Comparison of ENCODE assay signal across 22 cellular contexts in the genomic region with DNA sequence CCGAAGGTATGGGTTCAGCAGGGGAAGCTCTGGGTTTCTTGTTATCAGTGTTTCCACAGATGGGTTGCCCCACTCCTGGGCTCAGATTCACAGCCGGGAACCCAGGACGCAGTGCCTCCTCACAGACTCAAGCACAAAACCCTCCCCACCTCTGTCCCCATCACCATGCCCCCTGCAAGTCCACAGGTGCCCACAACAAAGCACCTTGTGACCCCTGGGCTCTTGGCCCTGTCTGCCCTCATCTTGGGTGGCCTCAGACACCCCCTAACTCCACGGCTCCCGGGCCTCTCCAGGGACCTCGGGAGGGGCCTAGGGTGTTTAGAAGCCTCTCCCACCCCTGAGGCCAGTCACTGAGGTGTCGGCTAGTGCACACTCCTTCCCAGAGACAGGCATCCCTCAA.
"Had no signal": no experiment of that assay in that cellular context is flagged by ENCODE, and none has a peak within 500 bp of the region (broad histone marks: within the 10 kb centered on the region; RNA-seq: fewer than 3 reads in every experiment).

No MANE protein-coding gene starts in this region.

- H3K4me1 Mint-ChIP-seq: memory B cell; mesothelial cell of epicardium; neural crest cell; stimulated activated naive B cell treated with anti-CD40 and anti-IgM and Interleukin-4, amounts not matched to agents 10 μg/mL and 1 μg/mL and 100 μg/mL, for 72 hours had no signal

- ATAC-seq: effector memory CD8-positive, alpha-beta T cell; mucosa of descending colon; natural killer cell treated with Interleukin-12 subunit alpha and Interleukin-12 subunit beta and Interleukin-15 and Interleukin-18, amount 100 ng/mL, for 72 hours; stimulated activated naive B cell treated with anti-CD40 and anti-IgM and Interleukin-4, amounts not matched to agents 10 μg/mL and 1 μg/mL and 100 μg/mL, for 72 hours had no signal

- H3K27ac Mint-ChIP-seq: effector memory CD8-positive, alpha-beta T cell; memory B cell; mesothelial cell of epicardium; natural killer cell treated with Interleukin-12 subunit alpha and Interleukin-12 subunit beta and Interleukin-15 and Interleukin-18, amount 100 ng/mL, for 72 hours; progenitor cell of endocrine pancreas; stimulated activated naive B cell treated with anti-CD40 and anti-IgM and Interleukin-4, amounts not matched to agents 10 μg/mL and 1 μg/mL and 100 μg/mL, for 72 hours; stimulated activated naive CD8-positive, alpha-beta T cell treated with anti-CD3 and anti-CD28 coated beads, Interleukin-15, Interleukin-2, amounts not matched to agents 100 ng/mL and 50 ng/mL, for 24 hours had no signal

- H3K36me3 ChIP-seq: neutrophil, right atrium auricular region, sigmoid colon, thoracic aorta, tibial nerve, upper lobe of left lung, uterus had no signal

- H3K4me1 ChIP-seq: parathyroid adenoma, right atrium auricular region, sigmoid colon, tibial nerve, upper lobe of left lung, uterus had no signal

- H3K27me3 Mint-ChIP-seq: effector memory CD8-positive, alpha-beta T cell; memory B cell; naive B cell; natural killer cell treated with Interleukin-12 subunit alpha and Interleukin-12 subunit beta and Interleukin-15 and Interleukin-18, amount 100 ng/mL, for 72 hours; progenitor cell of endocrine pancreas; stimulated activated naive B cell treated with anti-CD40 and anti-IgM and Interleukin-4, amounts not matched to agents 10 μg/mL and 1 μg/mL and 100 μg/mL, for 72 hours; stimulated activated naive CD8-positive, alpha-beta T cell treated with anti-CD3 and anti-CD28 coated beads, Interleukin-15, Interleukin-2, amounts not matched to agents 100 ng/mL and 50 ng/mL, for 24 hours had no signal

- H3K4me3 Mint-ChIP-seq: effector memory CD8-positive, alpha-beta T cell; memory B cell; mesothelial cell of epicardium; naive B cell; natural killer cell treated with Interleukin-12 subunit alpha and Interleukin-12 subunit beta and Interleukin-15 and Interleukin-18, amount 100 ng/mL, for 72 hours; neural crest cell; stimulated activated naive B cell treated with anti-CD40 and anti-IgM and Interleukin-4, amounts not matched to agents 10 μg/mL and 1 μg/mL and 100 μg/mL, for 72 hours; stimulated activated naive CD8-positive, alpha-beta T cell treated with anti-CD3 and anti-CD28 coated beads, Interleukin-15, Interleukin-2, amounts not matched to agents 100 ng/mL and 50 ng/mL, for 24 hours had no signal

- H3K9me3 ChIP-seq: neutrophil, right atrium auricular region, sigmoid colon, thoracic aorta, tibial nerve, upper lobe of left lung, uterus had no signal

- H3K36me3 Mint-ChIP-seq: memory B cell; naive B cell; natural killer cell treated with Interleukin-12 subunit alpha and Interleukin-12 subunit beta and Interleukin-15 and Interleukin-18, amount 100 ng/mL, for 72 hours; stimulated activated naive B cell treated with anti-CD40 and anti-IgM and Interleukin-4, amounts not matched to agents 10 μg/mL and 1 μg/mL and 100 μg/mL, for 72 hours had no signal

- DNase-seq: cortex of kidney; effector memory CD8-positive, alpha-beta T cell; hypothalamus; naive B cell; sigmoid colon; stimulated activated CD4-positive, alpha-beta T cell treated with anti-CD3 and anti-CD28 coated beads, Interleukin-4, amount 100 ng/mL, for 4 hours; stimulated activated naive B cell treated with anti-CD40 and anti-IgM and Interleukin-4, amounts not matched to agents 10 μg/mL and 1 μg/mL and 100 μg/mL, for 72 hours; uterus had no signal

- H3K27me3 ChIP-seq: neutrophil, right atrium auricular region, tibial nerve, upper lobe of left lung, uterus had no signal

- H3K9me3 Mint-ChIP-seq: effector memory CD8-positive, alpha-beta T cell; memory B cell; natural killer cell treated with Interleukin-12 subunit alpha and Interleukin-12 subunit beta and Interleukin-15 and Interleukin-18, amount 100 ng/mL, for 72 hours; stimulated activated naive CD8-positive, alpha-beta T cell treated with anti-CD3 and anti-CD28 coated beads, Interleukin-15, Interleukin-2, amounts not matched to agents 100 ng/mL and 50 ng/mL, for 24 hours had no signal

- H3K4me3 ChIP-seq: lung, mucosa of descending colon, right atrium auricular region, sigmoid colon, thoracic aorta, tibial nerve, upper lobe of left lung, uterus had no signal

- H3K27ac ChIP-seq: neutrophil, parathyroid adenoma, right atrium auricular region, sigmoid colon, thoracic aorta, tibial nerve, upper lobe of left lung, uterus had no signal
